12 cellular contexts compared by ENCODE assay signal in the genomic region with DNA sequence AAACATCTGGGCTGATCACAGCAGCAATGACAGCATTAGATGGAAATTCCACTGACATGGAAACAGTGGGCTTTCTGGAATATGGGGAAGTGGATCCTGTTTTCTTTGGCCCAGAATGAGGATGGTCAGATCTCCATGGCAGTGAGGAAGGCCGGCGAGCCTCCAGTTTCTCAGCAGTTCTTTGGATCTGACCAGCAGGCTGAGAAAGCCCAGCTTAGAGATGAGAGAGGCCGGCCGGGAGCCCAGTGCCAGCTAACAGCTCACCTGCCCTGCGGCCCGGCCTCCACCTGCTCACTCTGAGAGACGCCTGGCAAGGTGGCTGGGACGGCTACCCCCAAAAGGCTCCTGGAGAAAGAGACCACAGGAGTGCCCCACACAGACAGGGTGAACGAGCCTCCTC. TPM values are rescaled to one million over a fixed set of nuclear protein-coding genes. Genes with fewer than 3 reads are reported as not detected.
"Had no signal": no experiment of that assay in that cellular context is flagged by ENCODE, and none has a peak within 500 bp of the region (broad histone marks: within the 10 kb centered on the region; RNA-seq: fewer than 3 reads in every experiment).

No MANE protein-coding gene starts in this region.

- ATAC-seq: effector memory CD8-positive, alpha-beta T cell; natural killer cell treated with Interleukin-12 subunit alpha and Interleukin-12 subunit beta and Interleukin-15 and Interleukin-18, amount 100 ng/mL, for 72 hours had no signal

- H3K36me3 ChIP-seq: ascending aorta had no signal

- H3K4me3 ChIP-seq: ascending aorta, testis had no signal

- H3K4me1 ChIP-seq: ascending aorta, testis had no signal

- DNase-seq: activated CD4-positive, alpha-beta T cell treated with anti-CD3 and anti-CD28 coated beads for 1 hour; activated CD4-positive, alpha-beta T cell treated with anti-CD3 and anti-CD28 coated beads, Interleukin-2, amount 50 U/mL, for 48 hours; activated T-cell treated with anti-CD3 and anti-CD28 coated beads, Interleukin-2, amount 50 U/mL, for 48 hours; cortex of kidney; effector memory CD8-positive, alpha-beta T cell; mesenchymal stem cell; occipital lobe; stimulated activated CD4-positive, alpha-beta T cell treated with anti-CD3 and anti-CD28 coated beads, Interleukin-15, amount 100 ng/mL, for 24 hours; stimulated activated CD4-positive, alpha-beta T cell treated with anti-CD3 and anti-CD28 coated beads, Interleukin-4, amount 100 ng/mL, for 24 hours; testis had no signal

- H3K9me3 ChIP-seq: ascending aorta, testis had no signal

- H3K27ac ChIP-seq: ascending aorta, testis had no signal

- H3K27me3 ChIP-seq: ascending aorta, testis had no signal

RNA-seq across cellular contexts. Expression of a gene that starts 24.2 kb away (rescaled TPM):
- total RNA-seq: natural killer cell treated with Interleukin-12 subunit alpha and Interleukin-12 subunit beta and Interleukin-15 and Interleukin-18, amount 100 ng/mL, for 72 hours had no signal
